In the genomic region with DNA sequence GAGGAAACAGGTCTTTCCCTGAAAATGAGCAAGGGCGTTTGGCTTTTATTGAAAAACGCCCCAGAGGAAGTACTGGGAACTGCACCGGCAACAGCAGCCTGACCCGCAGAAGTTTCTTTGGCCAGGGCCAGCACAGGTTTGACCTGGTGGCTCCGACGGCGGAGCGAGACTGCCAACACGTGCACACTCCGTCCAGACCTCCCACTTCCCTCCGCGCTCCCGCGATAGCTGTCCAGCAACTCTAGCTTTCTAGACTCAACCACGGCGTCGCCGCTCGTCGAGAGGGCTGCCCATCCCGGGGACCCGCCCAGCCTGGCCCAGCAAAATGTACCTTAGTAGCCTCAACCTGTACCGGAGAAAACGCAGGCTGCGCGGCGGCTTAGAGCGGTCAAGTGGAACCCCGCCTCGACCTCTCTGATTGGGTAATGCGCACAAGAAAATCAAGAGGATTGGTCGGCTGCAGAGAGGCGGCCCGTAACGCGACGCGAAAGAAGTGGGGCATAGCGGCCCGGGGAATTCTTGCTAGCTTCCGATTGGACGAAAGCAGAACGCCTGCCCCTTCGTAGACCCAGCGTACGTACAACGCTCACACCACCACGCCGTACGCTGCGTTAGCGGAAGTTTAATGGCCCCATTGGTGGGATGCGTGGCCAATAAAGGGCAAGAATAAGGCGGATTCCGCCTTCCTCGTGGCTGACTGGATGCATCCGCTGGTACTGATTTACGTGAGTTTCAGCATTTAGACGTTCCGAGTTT, we compare ENCODE assay signal across 8 cellular contexts. TPM values are rescaled to one million over a fixed set of nuclear protein-coding genes. Genes with fewer than 3 reads are reported as not detected.
A peak's percentile ranks its signal among the peaks of the same experiment; 100 is the strongest.
DNase-seq lines count a peak whose midpoint lies in the region; ATAC-seq, FAIRE-seq and TF ChIP-seq lines count a peak whose summit lies in the region.

A gene with protein sequence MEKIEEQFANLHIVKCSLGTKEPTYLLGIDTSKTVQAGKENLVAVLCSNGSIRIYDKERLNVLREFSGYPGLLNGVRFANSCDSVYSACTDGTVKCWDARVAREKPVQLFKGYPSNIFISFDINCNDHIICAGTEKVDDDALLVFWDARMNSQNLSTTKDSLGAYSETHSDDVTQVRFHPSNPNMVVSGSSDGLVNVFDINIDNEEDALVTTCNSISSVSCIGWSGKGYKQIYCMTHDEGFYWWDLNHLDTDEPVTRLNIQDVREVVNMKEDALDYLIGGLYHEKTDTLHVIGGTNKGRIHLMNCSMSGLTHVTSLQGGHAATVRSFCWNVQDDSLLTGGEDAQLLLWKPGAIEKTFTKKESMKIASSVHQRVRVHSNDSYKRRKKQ (minus strand): TSS at position 399 of the 756 bp plus-strand sequence. CDS start 41,929 bp downstream, outside the sequence.

- no peak within 1 kb of the TSS for H2AFZ ChIP-seq in OCI-LY1 (ENCODE audit: low read length)

- peak within 1 kb of the TSS; percentile 90 for H3K4me2 ChIP-seq in OCI-LY1 (ENCODE audit: low read length)

- H3K79me2 ChIP-seq in OCI-LY1 (ENCODE audit: insufficient read depth, low read length) = peaks cover 34% of the 10 kb centered on the region

- WGBS in mesodermal cell (ENCODE audit: insufficient coverage in 2 of 2), 2 experiments = 0% methylated on average over 56 to 58 of the region's 60 CpGs

- ATAC-seq in GM21515 (IDR thresholded peaks at IDR 0.05; ENCODE audit: unreplicated experiment) = peak; percentile 92

- H3K27me3 ChIP-seq in OCI-LY1 (ENCODE audit: insufficient read depth, low read length) = no peaks in the 10 kb centered on the region

- H3K4me1 ChIP-seq in OCI-LY1 (ENCODE audit: insufficient read depth, low read length, severe bottlenecking) (peaks cover 35% of the 10 kb centered on the region), mesodermal cell (ENCODE audit: control insufficient read depth, insufficient read depth, low read length, poor library complexity, severe bottlenecking) (no peaks in the 10 kb centered on the region)

- H3K9ac ChIP-seq in OCI-LY1 (ENCODE audit: low read length) = peak within 1 kb of the TSS; percentile 82

- H3K36me3 ChIP-seq in OCI-LY1 (ENCODE audit: insufficient read depth, low read length) (peaks cover 29% of the 10 kb centered on the region), mesodermal cell (ENCODE audit: control insufficient read depth, insufficient read depth, low read length) (peaks cover 17% of the 10 kb centered on the region)

- H3K9me3 ChIP-seq in OCI-LY1 (ENCODE audit: low read length) (no peaks in the 10 kb centered on the region), mesodermal cell (ENCODE audit: control insufficient read depth, low read length) (no peaks in the 10 kb centered on the region)

- H4K20me1 ChIP-seq in OCI-LY1 (ENCODE audit: insufficient read depth, low read length) = no peaks in the 10 kb centered on the region

- peak; percentile 76 for TF ChIP-seq CTCF in OCI-LY1 (IDR thresholded peaks at IDR 0.05; ENCODE audit: low read length)

- H3K4me3 ChIP-seq in OCI-LY1 (ENCODE audit: low read depth, low read length, poor library complexity, severe bottlenecking) (peak within 1 kb of the TSS; percentile 70), mesodermal cell (ENCODE audit: extremely low read depth, insufficient read depth, low read length, poor library complexity, severe bottlenecking) (peak within 1 kb of the TSS; percentile 63)

- no peaks in the 10 kb centered on the region for H3K9me2 ChIP-seq in OCI-LY1 (ENCODE audit: low read depth, low read length)

- FAIRE-seq in endometrium (lab: Jason Lieb, UNC) = peak; percentile 98

- H3K27ac ChIP-seq in OCI-LY1 (ENCODE audit: low read depth, low read length, poor library complexity, severe bottlenecking) (peak within 1 kb of the TSS; percentile 94), mesodermal cell (ENCODE audit: low read depth, low read length, severe bottlenecking) (peak within 1 kb of the TSS; percentile 99)

- no peaks in the 10 kb centered on the region for H3F3A ChIP-seq in OCI-LY1 (ENCODE audit: insufficient read depth, low read length)

- DNase-seq in DMS 273 treated with DMSO at 0.1 percent for 48 hours (lab: John Stamatoyannopoulos, UW) (peak; percentile 99), HuH-7 (ENCODE audit: low spot score) (peak; percentile 74)
- peak; percentile 92 for DNase-seq in activated CD8-positive, alpha-beta memory T cell treated with anti-CD3 and anti-CD28 coated beads, Interleukin-2, amount 50 U/mL, for 4 hours
- peak; percentile 92 to 96 for DNase-seq in stimulated activated CD8-positive, alpha-beta memory T cell treated with anti-CD3 and anti-CD28 coated beads, Interleukin-15, amount 100 ng/mL, for 4 hours (ENCODE audit: low read depth in 2 of 2)

RNA-seq across cellular contexts. Expression of the gene that starts here (rescaled TPM):
- 14.1 TPM for polyA plus RNA-seq in mesodermal cell (2013, experiment 1 of 2)
- 11.4 TPM for polyA plus RNA-seq in mesodermal cell (2013, experiment 2 of 2)

Comparison
In these comparisons a context has a peak if more than half of its experiments do, and no peak if none do; other contexts are left out.
1. Peak in every context shown above with its lines: DNase-seq, ATAC-seq, H3K4me3 ChIP-seq and H3K27ac ChIP-seq.